10 cellular contexts compared by ENCODE assay signal in the genomic region with DNA sequence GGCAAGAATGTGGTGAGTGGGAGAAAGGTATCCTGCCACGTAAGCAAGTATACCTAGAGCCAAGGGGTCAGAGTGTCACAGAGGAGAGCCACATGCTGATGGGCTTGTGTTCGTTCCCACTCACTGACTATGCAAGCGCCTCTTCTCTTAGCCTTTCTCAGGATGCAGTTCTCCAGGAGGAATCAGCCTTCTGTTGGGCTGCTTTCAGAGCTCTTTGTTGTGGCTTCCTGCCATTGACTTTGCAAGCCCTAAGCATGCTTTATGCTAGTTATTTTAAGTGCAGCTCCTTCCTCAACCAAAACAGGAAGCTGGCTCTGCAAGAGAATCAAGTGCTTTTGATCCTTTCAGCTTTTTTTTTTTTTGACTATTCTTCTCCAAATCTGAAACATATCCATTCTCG.
DNase-seq lines count a peak whose midpoint lies in the region; ATAC-seq and TF ChIP-seq lines count a peak whose summit lies in the region.
"Had no signal": no experiment of that assay in that cellular context is flagged by ENCODE, and none has a peak within 500 bp of the region (broad histone marks: within the 10 kb centered on the region; RNA-seq: fewer than 3 reads in every experiment).

No MANE protein-coding gene starts in this region.

- peak overlapping the region in 1 of 12 donors; percentile 21 for H3K4me3 ChIP-seq in heart left ventricle
- no peak overlapping the region for H3K4me3 ChIP-seq in thoracic aorta

- H3K27ac Mint-ChIP-seq in activated CD4-positive, alpha-beta memory T cell treated with anti-CD3 and anti-CD28 coated beads for 36 hours = peak overlapping the region; percentile 76

- peaks cover 37% of the 10 kb centered on the region for H3K4me1 Mint-ChIP-seq in activated CD4-positive, alpha-beta memory T cell treated with anti-CD3 and anti-CD28 coated beads for 36 hours (ENCODE audit: low read depth)

- H3K4me3 Mint-ChIP-seq in activated CD4-positive, alpha-beta memory T cell treated with anti-CD3 and anti-CD28 coated beads for 36 hours = no peak overlapping the region

- POLR2A ChIA-PET in activated CD4-positive, alpha-beta memory T cell treated with anti-CD3 and anti-CD28 coated beads for 36 hours (lab: Charles Lee) = no interaction called here

- H3K36me3 ChIP-seq in heart left ventricle (peaks cover 0 to 30% (median 13%) of the 10 kb centered on the region in 9 donors), thoracic aorta (no peaks in the 10 kb centered on the region)

- peaks cover 4% of the 10 kb centered on the region for H3K9me3 Mint-ChIP-seq in activated CD4-positive, alpha-beta memory T cell treated with anti-CD3 and anti-CD28 coated beads for 36 hours

- H3K27ac ChIP-seq in heart left ventricle (peak overlapping the region in 11 of 12 donors; percentile 27 to 81 (median 62)), thoracic aorta (peak overlapping the region in 1 of 2 donors; percentile 65)
- H3K27ac ChIP-seq: C4-2B, parathyroid adenoma had no signal

- H3K4me1 ChIP-seq in heart left ventricle = peaks cover 3 to 40% (median 26%) of the 10 kb centered on the region in 12 donors
- H3K4me1 ChIP-seq in thoracic aorta (ENCODE audit: control insufficient read depth in 1 of 2, low read depth in 2 of 2) = peaks cover 15 to 24% of the 10 kb centered on the region in 2 donors

- intact Hi-C loops in Right ventricle myocardium inferior (cut with DNase I) (no loop called here), cardiac septum (cut with DNase I) (no loop called here), heart left ventricle (cut with DNase I) (loop anchor here in 1 of 10 donors (5.0 kb wide), 1 partner anchor 36 kb away; no protein-coding TSS in a partner anchor)
- intact Hi-C loops in activated CD4-positive, alpha-beta memory T cell treated with anti-CD3 and anti-CD28 coated beads for 36 hours (cut with micrococcal nuclease) = loop anchor here (5.0 kb wide), 1 partner anchor 76 kb away; the partner anchor contains the start of gene LONP2

- ATAC-seq in Right ventricle myocardium inferior (peak; percentile 57), heart left ventricle (peak; percentile 38 to 90 (median 84)), thoracic aorta (ENCODE audit: insufficient number of reproducible peaks, low FRiP score, low read depth) (peak; percentile 6)

- H3K27me3 ChIP-seq in heart left ventricle (no peaks in the 10 kb centered on the region), thoracic aorta (replicated peaks; ENCODE audit: insufficient read depth) (no peaks in the 10 kb centered on the region)

- WGBS in heart left ventricle, 4 donors = 24 to 37% (median 26%) methylated on average over 4 of the region's 4 CpGs

- DNase-seq in Right ventricle myocardium inferior (ENCODE audit: missing footprints) = no peak
- no peak for DNase-seq in cardiac septum (ENCODE audit: low spot score)
- peak; percentile 29 for DNase-seq in activated CD4-positive, alpha-beta memory T cell treated with anti-CD3 and anti-CD28 coated beads for 36 hours
- peak in 4 of 5 donors; percentile 40 to 68 (median 50) for DNase-seq in heart left ventricle
- DNase-seq in thoracic aorta (ENCODE audit: low spot score) = no peak
- DNase-seq in NCI-H2081 (lab: John Stamatoyannopoulos, UW) = no peak
- DNase-seq in NCI-H1436 treated with DMSO at 0.1 percent for 48 hours (lab: John Stamatoyannopoulos, UW) = no peak
- DNase-seq in GOT3 (lab: John Stamatoyannopoulos, UW) = no peak

- H3K36me3 Mint-ChIP-seq in activated CD4-positive, alpha-beta memory T cell treated with anti-CD3 and anti-CD28 coated beads for 36 hours = peaks cover 13% of the 10 kb centered on the region

- TF ChIP-seq CTCF in heart left ventricle (IDR thresholded peaks at IDR 0.05) (no peak), thoracic aorta (IDR thresholded peaks at IDR 0.05) (no peak)

- H3K27me3 Mint-ChIP-seq in activated CD4-positive, alpha-beta memory T cell treated with anti-CD3 and anti-CD28 coated beads for 36 hours = no peaks in the 10 kb centered on the region

- H3K9me3 ChIP-seq in heart left ventricle (peaks cover 0 to 6% (median 0%) of the 10 kb centered on the region in 12 donors), thoracic aorta (no peaks in the 10 kb centered on the region)

- TF ChIP-seq POLR2A in heart left ventricle (IDR thresholded peaks at IDR 0.05) = no peak

- CTCF ChIA-PET in activated CD4-positive, alpha-beta memory T cell treated with anti-CD3 and anti-CD28 coated beads for 36 hours (lab: Charles Lee) = interaction anchor here (0.9 to 1.2 kb wide), 2 partner anchors 154 to 305 kb away, joined by 3 to 8 read pairs; no protein-coding TSS in a partner anchor

Comparison
In these comparisons a context has a peak if more than half of its experiments do, and no peak if none do; other contexts are left out.
1. DNase-seq: peak in activated CD4-positive, alpha-beta memory T cell treated with anti-CD3 and anti-CD28 coated beads for 36 hours (single experiment) and heart left ventricle (4 of 5); none in Right ventricle myocardium inferior (single experiment), cardiac septum (single experiment), thoracic aorta (single experiment), NCI-H2081 (0 of 2), NCI-H1436 treated with DMSO at 0.1 percent for 48 hours (single experiment) and GOT3 (single experiment).
2. ATAC-seq: peak in every context shown above with its lines; median percentile 84 in heart left ventricle; 57 in Right ventricle myocardium inferior; 6 in thoracic aorta.